In the genomic region with DNA sequence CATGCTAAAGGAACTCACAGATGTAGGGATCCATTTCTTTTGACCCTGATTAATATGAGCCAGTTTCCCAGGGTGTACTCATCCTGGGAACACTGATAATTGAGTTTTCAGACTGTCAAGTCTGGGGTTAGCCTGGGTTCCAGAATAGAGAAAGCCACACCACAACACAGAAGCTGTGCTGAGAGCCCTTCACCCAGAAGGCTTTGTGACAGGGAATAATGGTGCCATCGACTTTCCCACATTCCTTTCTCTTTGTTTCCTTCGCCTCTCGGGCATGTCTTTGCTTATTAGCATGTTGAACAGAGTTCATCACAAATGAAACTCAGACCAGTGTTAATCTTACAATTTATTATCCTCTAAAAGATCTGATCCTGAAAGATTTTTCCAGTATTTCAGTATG, we compare ENCODE assay signal across 14 cellular contexts.
A peak's percentile ranks its signal among the peaks of the same experiment; 100 is the strongest.
DNase-seq lines count a peak whose midpoint lies in the region; ATAC-seq and TF ChIP-seq lines count a peak whose summit lies in the region.
"Had no signal": no experiment of that assay in that cellular context is flagged by ENCODE, and none has a peak within 500 bp of the region (broad histone marks: within the 10 kb centered on the region; RNA-seq: fewer than 3 reads in every experiment).

No MANE protein-coding gene starts in this region.

- no peaks in the 10 kb centered on the region for H3K27me3 ChIP-seq in Loucy (ENCODE audit: insufficient read depth, low read length, poor library complexity, severe bottlenecking)
- no peaks in the 10 kb centered on the region for H3K27me3 ChIP-seq in thoracic aorta (replicated peaks; ENCODE audit: insufficient read depth)
- H3K27me3 ChIP-seq: ovary had no signal

- H3K27ac ChIP-seq in cingulate gyrus (ENCODE audit: low read depth, low read length) (peak overlapping the region; percentile 92), thoracic aorta (peak overlapping the region; percentile 88 to 90)
- H3K27ac ChIP-seq: ovary had no signal

- DNase-seq in medulla oblongata (ENCODE audit: extremely low spot score) (peak; percentile 28), thoracic aorta (ENCODE audit: low spot score) (no peak), NCI-H1694 (lab: John Stamatoyannopoulos, UW) (no peak), putamen (ENCODE audit: low spot score) (no peak)
- no peak for DNase-seq in activated CD4-positive, alpha-beta T cell treated with anti-CD3 and anti-CD28 coated beads for 1 hour
- DNase-seq: activated CD4-positive, alpha-beta T cell treated with anti-CD3 and anti-CD28 coated beads for 48 hours; CD4-positive, alpha-beta memory T cell; dermis blood vessel endothelial cell; ovary; stimulated activated CD4-positive, alpha-beta T cell treated with anti-CD3 and anti-CD28 coated beads, Interleukin-4, amount 100 ng/mL, for 1 hour; stimulated activated naive CD4-positive, alpha-beta T cell had no signal

- H3K79me2 ChIP-seq in Loucy (ENCODE audit: insufficient read depth, low read length) = no peaks in the 10 kb centered on the region

- TF ChIP-seq CTCF in Loucy (conservative IDR thresholded peaks at IDR 0.05; ENCODE audit: low read length) (no peak), thoracic aorta (IDR thresholded peaks at IDR 0.05) (no peak)

- no peaks in the 10 kb centered on the region for H3K9me3 ChIP-seq in Loucy (ENCODE audit: insufficient read depth, low read depth, low read length)
- H3K9me3 ChIP-seq in thoracic aorta = no peaks in the 10 kb centered on the region
- H3K9me3 ChIP-seq: ovary had no signal

- H4K20me1 ChIP-seq in Loucy (ENCODE audit: insufficient read depth, low read length, poor library complexity, severe bottlenecking) = no peaks in the 10 kb centered on the region

- H3K9ac ChIP-seq in Loucy (ENCODE audit: low read depth, low read length, poor library complexity, severe bottlenecking) = peak overlapping the region; percentile 76

- peaks cover 26% of the 10 kb centered on the region for H3F3A ChIP-seq in Loucy (ENCODE audit: low read depth)

- no peaks in the 10 kb centered on the region for H3K9me2 ChIP-seq in Loucy (replicated peaks; ENCODE audit: low read depth, low read length)

- H3K4me2 ChIP-seq in Loucy (ENCODE audit: low read depth, low read length, poor library complexity, severe bottlenecking) = peak overlapping the region; percentile 90

- H3K4me3 ChIP-seq in Loucy (ENCODE audit: low read length, poor library complexity, severe bottlenecking) = peak overlapping the region; percentile 61
- H3K4me3 ChIP-seq in thoracic aorta = no peak overlapping the region
- H3K4me3 ChIP-seq: ovary had no signal

- H3K4me1 ChIP-seq in Loucy (ENCODE audit: insufficient read depth, low read length, poor library complexity, severe bottlenecking) (peaks cover 92% of the 10 kb centered on the region), thoracic aorta (ENCODE audit: control insufficient read depth in 1 of 2, low read depth in 2 of 2) (peaks cover 79 to 97% of the 10 kb centered on the region in 2 donors)

- H3K36me3 ChIP-seq in Loucy (ENCODE audit: insufficient read depth, low read length) (no peaks in the 10 kb centered on the region), thoracic aorta (no peaks in the 10 kb centered on the region)
- H3K36me3 ChIP-seq: ovary had no signal

- H2AFZ ChIP-seq in Loucy (ENCODE audit: low read length) = no peak overlapping the region

- ATAC-seq in thoracic aorta (ENCODE audit: insufficient number of reproducible peaks, low FRiP score, low read depth) = no peak
- ATAC-seq: left lobe of liver had no signal
